In the genomic region with DNA sequence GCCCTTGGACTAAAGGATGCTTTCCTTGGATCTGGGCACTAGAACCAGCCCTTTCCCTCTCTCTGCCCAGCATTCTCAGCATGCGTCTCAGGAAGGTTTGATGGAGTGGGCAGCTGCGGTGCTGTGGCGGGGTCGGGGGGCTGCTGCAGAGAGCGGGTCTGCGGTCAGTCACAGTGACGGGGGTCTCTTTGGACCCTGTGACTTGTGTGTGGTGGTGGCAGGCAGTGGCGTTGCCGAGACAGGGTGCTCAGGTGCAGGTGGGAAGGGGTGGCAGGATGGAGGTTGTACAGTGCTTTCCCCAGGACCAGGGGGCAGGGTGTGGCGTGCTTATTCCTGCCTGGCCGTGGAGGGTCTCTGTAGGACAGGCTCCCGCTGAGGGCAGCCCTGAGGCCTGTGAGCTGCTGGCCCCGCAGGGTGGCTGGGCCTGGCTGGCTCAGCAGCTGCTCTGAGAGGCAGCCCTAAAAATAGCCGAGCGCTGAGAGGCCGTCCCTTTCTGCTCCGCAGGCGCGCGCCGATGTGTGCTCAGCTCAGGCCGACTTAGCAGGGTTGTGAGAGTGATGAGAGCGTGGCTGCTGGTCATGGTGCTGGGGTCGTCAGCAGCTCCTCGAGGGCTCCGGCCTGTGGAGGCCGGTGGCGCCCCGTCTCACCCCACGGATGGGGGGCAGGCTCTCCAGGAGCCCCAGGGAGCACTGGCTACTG, we compare ENCODE assay signal across 14 cellular contexts. TPM values are rescaled to one million over a fixed set of nuclear protein-coding genes. Genes with fewer than 3 reads are reported as not detected.
DNase-seq lines count a peak whose midpoint lies in the region; ATAC-seq, FAIRE-seq and TF ChIP-seq lines count a peak whose summit lies in the region.
"Had no signal": no experiment of that assay in that cellular context is flagged by ENCODE, and none has a peak within 500 bp of the region (broad histone marks: within the 10 kb centered on the region; RNA-seq: fewer than 3 reads in every experiment).

No MANE protein-coding gene starts in this region.

- TF ChIP-seq CTCF in pancreas (IDR thresholded peaks at IDR 0.05), result no peak

- no peak for FAIRE-seq in pancreas (lab: Jason Lieb, UNC)
- FAIRE-seq: GM12892 had no signal

- peaks cover 0 to 3% (median 0%) of the 10 kb centered on the region in 3 donors for H3K4me1 ChIP-seq in pancreas

- H3K27ac ChIP-seq in pancreas, result no peak overlapping the region

- 87 to 90% methylated on average over 29 to 30 of the region's 30 CpGs for WGBS in pancreas, 2 donors

- DNase-seq in H7 (peak; percentile 78), SHP77 treated with DMSO at 0.1 percent for 48 hours (lab: John Stamatoyannopoulos, UW) (peak; percentile 30), Right ventricle myocardium superior (peak; percentile 76), pancreas (no peak), NOMO-1 (lab: John Stamatoyannopoulos, UW; ENCODE audit: unreplicated experiment in 2 of 2) (no peak), NCI-H526 treated with DMSO at 0.1 percent for 48 hours (lab: John Stamatoyannopoulos, UW) (no peak)
- DNase-seq in stimulated activated CD8-positive, alpha-beta memory T cell treated with anti-CD3 and anti-CD28 coated beads, Interleukin-4, amount 100 ng/mL, for 48 hours, result no peak
- DNase-seq: activated B cell treated with CpG ODN at 0.5 μM for 24 hours; cortex of kidney; NCI-H2029 treated with DMSO at 0.1 percent for 48 hours; stimulated activated CD4-positive, alpha-beta T cell treated with anti-CD3 and anti-CD28 coated beads, Interleukin-4, amount 100 ng/mL, for 24 hours; stimulated activated naive CD4-positive, alpha-beta T cell had no signal

- no peaks in the 10 kb centered on the region for H3K9me3 ChIP-seq in pancreas

- ATAC-seq in Right ventricle myocardium superior (ENCODE audit: poor library complexity) (peak; percentile 85), pancreas (peak in 3 of 4 donors; percentile 19 to 59 (median 37)), HG02678 (IDR thresholded peaks at IDR 0.05; ENCODE audit: unreplicated experiment) (no peak)

- H3K4me3 ChIP-seq in H7 (ENCODE audit: insufficient read depth, low read depth, low read length) (no peak overlapping the region), pancreas (no peak overlapping the region)

- intact Hi-C loops in Right ventricle myocardium superior (cut with DNase I) (no loop called here), pancreas (cut with DNase I) (no loop called here)

- H3K27me3 ChIP-seq in H7 (ENCODE audit: control insufficient read depth, insufficient read depth, low read length) (no peaks in the 10 kb centered on the region), pancreas (no peaks in the 10 kb centered on the region)

- H3K36me3 ChIP-seq in H7 (replicated peaks; ENCODE audit: control insufficient read depth, insufficient read depth, low read length) (no peaks in the 10 kb centered on the region), pancreas (no peaks in the 10 kb centered on the region)

RNA-seq across cellular contexts. Expression of a gene that starts 9.7 kb away (rescaled TPM):
- total RNA-seq in H7 (2014; rRNA removed; shearing (Covaris generic)), result 79.2 and 112 TPM in 2 replicates
- total RNA-seq in Right ventricle myocardium superior, result 66.8 TPM
- 10 to 100 TPM; 36.9 to 63.6 (median 46.2) TPM for total RNA-seq in pancreas
- 100 to 1,000 TPM in 1 of 2 donors, 10 to 100 TPM in 1; 77.7 to 128 TPM for polyA plus RNA-seq in pancreas

RNA-seq across cellular contexts. Expression of a gene that starts 23.4 kb away (rescaled TPM):
- 18.5 and 24.6 TPM in 2 replicates for total RNA-seq in H7 (2014; rRNA removed; shearing (Covaris generic))
- total RNA-seq in Right ventricle myocardium superior (17.5 TPM), pancreas (10 to 100 TPM; 13.6 to 25.4 (median 19.3) TPM)
- polyA plus RNA-seq in pancreas, result 10 to 100 TPM; 34.5 to 50.2 TPM

Comparison
In these comparisons a context has a peak if more than half of its experiments do, and no peak if none do; other contexts are left out.
1. DNase-seq: peak in H7 (single experiment), SHP77 treated with DMSO at 0.1 percent for 48 hours (single experiment) and Right ventricle myocardium superior (single experiment); none in pancreas (0 of 6), NOMO-1 (0 of 2), stimulated activated CD8-positive, alpha-beta memory T cell treated with anti-CD3 and anti-CD28 coated beads, Interleukin-4, amount 100 ng/mL, for 48 hours (single experiment) and NCI-H526 treated with DMSO at 0.1 percent for 48 hours (single experiment).